Comparison of ENCODE assay signal across 9 cellular contexts in the genomic region with DNA sequence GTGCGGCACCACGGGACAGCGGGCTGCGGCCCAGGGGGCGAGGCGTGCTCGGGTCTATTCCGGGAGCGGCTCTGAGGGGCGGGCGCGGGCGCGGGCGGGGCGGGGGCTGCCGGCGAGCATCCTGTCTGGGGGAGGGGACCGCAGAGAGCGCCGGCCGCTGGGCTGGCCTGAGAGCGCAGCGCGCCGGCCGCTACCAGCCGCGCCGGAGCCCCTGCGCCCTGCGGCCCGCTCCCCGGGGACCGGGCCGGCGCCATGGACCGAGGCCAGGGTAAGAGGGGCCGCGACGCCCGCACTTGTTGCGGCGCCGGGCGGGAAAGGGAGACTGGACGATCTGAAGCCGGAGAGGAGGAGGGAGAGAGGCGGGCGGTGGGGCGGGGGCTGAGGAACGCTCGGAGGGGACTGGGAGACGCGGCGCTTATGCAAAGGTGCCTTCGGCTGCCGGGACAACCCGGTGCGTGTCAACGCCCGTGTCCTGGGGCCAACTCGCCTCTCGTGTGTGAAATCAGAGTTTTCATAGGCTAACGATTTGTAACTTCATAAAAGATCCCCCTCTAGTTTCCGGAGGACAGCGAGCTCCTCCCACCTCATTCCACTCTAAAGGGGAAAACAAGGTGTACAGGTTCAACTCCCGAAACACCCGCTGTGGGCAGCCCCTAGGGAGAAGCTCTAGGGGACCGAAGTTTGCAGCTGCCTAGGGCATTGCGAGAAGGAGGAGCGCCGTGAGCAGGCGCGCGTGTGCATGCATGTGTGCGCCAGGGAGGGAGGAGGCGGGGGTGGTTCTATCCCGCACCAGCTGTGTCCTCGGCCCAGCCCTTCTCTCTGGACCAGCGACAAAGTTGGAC. TPM values are rescaled to one million over a fixed set of nuclear protein-coding genes. Genes with fewer than 3 reads are reported as not detected.
DNase-seq lines count a peak whose midpoint lies in the region; ATAC-seq and TF ChIP-seq lines count a peak whose summit lies in the region.
"Had no signal": no experiment of that assay in that cellular context is flagged by ENCODE, and none has a peak within 500 bp of the region (broad histone marks: within the 10 kb centered on the region; RNA-seq: fewer than 3 reads in every experiment).

Gene AFAP1L1, plus strand, starts transcription at position 143 of the 842 bp plus-strand sequence. Its CDS starts 110 bp downstream, at position 253.

- no peak within 1 kb of the TSS for H3K27ac Mint-ChIP-seq in effector memory CD8-positive, alpha-beta T cell

- CTCF ChIA-PET in HEK293T (lab: Yijun Ruan, JAX): interaction anchor here (1.0 kb wide), 1 partner anchor 134 kb away, joined by 3 read pairs; no protein-coding TSS in a partner anchor

- peaks cover 2 to 8% of the 10 kb centered on the region in 2 donors for H3K9me3 Mint-ChIP-seq in effector memory CD8-positive, alpha-beta T cell

- DNase-seq in HEK293T (ENCODE audit: extremely low spot score): peak; percentile 58
- DNase-seq in effector memory CD8-positive, alpha-beta T cell: no peak
- DNase-seq in stimulated activated CD4-positive, alpha-beta T cell treated with anti-CD3 and anti-CD28 coated beads, Interleukin-4, amount 100 ng/mL, for 24 hours: peak; percentile 11

- H3K36me3 Mint-ChIP-seq in effector memory CD8-positive, alpha-beta T cell (ENCODE audit: insufficient read depth): no peaks in the 10 kb centered on the region

- H3K4me1 Mint-ChIP-seq in effector memory CD8-positive, alpha-beta T cell (ENCODE audit: low read depth in 2 of 2): peaks cover 7 to 11% of the 10 kb centered on the region in 2 donors

- peaks cover 0 to 3% (median 0%) of the 10 kb centered on the region in 4 donors for H3K9me3 ChIP-seq in liver (ENCODE audit: control insufficient read depth in 4 of 4, low read length in 3 of 4)

- no peaks in the 10 kb centered on the region for H3K27me3 ChIP-seq in liver (ENCODE audit: control insufficient read depth in 4 of 4, insufficient read depth in 4 of 4, low read length in 3 of 4)

- POLR2A ChIA-PET in HEK293T (lab: Yijun Ruan, JAX): interaction anchor here (0.8 to 0.9 kb wide), 2 partner anchors 29 to 49 kb away, joined by 3 read pairs; no protein-coding TSS in a partner anchor

- peaks cover 58 to 78% of the 10 kb centered on the region in 2 donors for H3K27me3 Mint-ChIP-seq in effector memory CD8-positive, alpha-beta T cell

- peak within 1 kb of the TSS; percentile 81 to 82 for H3K4me3 Mint-ChIP-seq in effector memory CD8-positive, alpha-beta T cell

- under 1% methylated on average over 81 of the region's 81 CpGs for WGBS in liver

- ATAC-seq in effector memory CD8-positive, alpha-beta T cell (replicated peaks): peak; percentile 46
- ATAC-seq in HG02884 (IDR thresholded peaks at IDR 0.05; ENCODE audit: unreplicated experiment): no peak
- no peak for ATAC-seq in GM18498 (IDR thresholded peaks at IDR 0.05; ENCODE audit: unreplicated experiment)

- H3K9ac ChIP-seq in liver (ENCODE audit: low read depth in 1 of 2, low read length in 2 of 2): peak within 1 kb of the TSS; percentile 50 to 55
- H3K9ac ChIP-seq: KMS-11 had no signal

- no peak for TF ChIP-seq CTCF in C4-2B (conservative IDR thresholded peaks at IDR 0.05)
- no peak for TF ChIP-seq CTCF in VCaP (conservative IDR thresholded peaks at IDR 0.05)
- no peak for TF ChIP-seq CTCF in liver (IDR thresholded peaks at IDR 0.05; ENCODE audit: low read depth, low read length, missing input control)

- peak within 1 kb of the TSS; percentile 53 to 76 (median 72) for H3K4me3 ChIP-seq in liver (ENCODE audit: low read depth in 1 of 3, low read length in 3 of 3)

- H3K27ac ChIP-seq in C4-2B (peak within 1 kb of the TSS; percentile 37), VCaP (peak within 1 kb of the TSS; percentile 65), liver (ENCODE audit: low read depth in 1 of 2, low read length in 2 of 2) (peak within 1 kb of the TSS; percentile 46 to 73)
- H3K27ac ChIP-seq: KMS-11 had no signal

- no peak for TF ChIP-seq RAD21 in liver (IDR thresholded peaks at IDR 0.05)

- no peaks in the 10 kb centered on the region for H3K36me3 ChIP-seq in liver (ENCODE audit: control insufficient read depth in 4 of 4, insufficient read depth in 3 of 4, low read depth in 1 of 4, low read length in 3 of 4)

- peaks cover 0 to 13% (median 7%) of the 10 kb centered on the region in 4 donors for H3K4me1 ChIP-seq in liver (ENCODE audit: control insufficient read depth in 4 of 4, insufficient read depth in 4 of 4, low read length in 3 of 4)

TF ChIP-seq in HEK293T, 16 proteins besides CTCF, POLR2A, EP300 and RAD21:
- peak; percentile 40 for TF ChIP-seq L3MBTL2 (conservative IDR thresholded peaks at IDR 0.05)
- TF ChIP-seq TARDBP (IDR thresholded peaks at IDR 0.05): no peak

TF ChIP-seq in liver, 16 proteins besides CTCF, POLR2A, EP300 and RAD21:
- TF ChIP-seq GABPA (IDR thresholded peaks at IDR 0.05 in 1 of 2, conservative IDR thresholded peaks at IDR 0.05 in 1 of 2): peak in 1 of 2 donors; percentile 26
- TF ChIP-seq, protein P1, sequence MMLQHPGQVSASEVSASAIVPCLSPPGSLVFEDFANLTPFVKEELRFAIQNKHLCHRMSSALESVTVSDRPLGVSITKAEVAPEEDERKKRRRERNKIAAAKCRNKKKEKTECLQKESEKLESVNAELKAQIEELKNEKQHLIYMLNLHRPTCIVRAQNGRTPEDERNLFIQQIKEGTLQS (IDR thresholded peaks at IDR 0.05): no peak
- no peak for TF ChIP-seq TAF1 (conservative IDR thresholded peaks at IDR 0.05)
- TF ChIP-seq, protein P2, sequence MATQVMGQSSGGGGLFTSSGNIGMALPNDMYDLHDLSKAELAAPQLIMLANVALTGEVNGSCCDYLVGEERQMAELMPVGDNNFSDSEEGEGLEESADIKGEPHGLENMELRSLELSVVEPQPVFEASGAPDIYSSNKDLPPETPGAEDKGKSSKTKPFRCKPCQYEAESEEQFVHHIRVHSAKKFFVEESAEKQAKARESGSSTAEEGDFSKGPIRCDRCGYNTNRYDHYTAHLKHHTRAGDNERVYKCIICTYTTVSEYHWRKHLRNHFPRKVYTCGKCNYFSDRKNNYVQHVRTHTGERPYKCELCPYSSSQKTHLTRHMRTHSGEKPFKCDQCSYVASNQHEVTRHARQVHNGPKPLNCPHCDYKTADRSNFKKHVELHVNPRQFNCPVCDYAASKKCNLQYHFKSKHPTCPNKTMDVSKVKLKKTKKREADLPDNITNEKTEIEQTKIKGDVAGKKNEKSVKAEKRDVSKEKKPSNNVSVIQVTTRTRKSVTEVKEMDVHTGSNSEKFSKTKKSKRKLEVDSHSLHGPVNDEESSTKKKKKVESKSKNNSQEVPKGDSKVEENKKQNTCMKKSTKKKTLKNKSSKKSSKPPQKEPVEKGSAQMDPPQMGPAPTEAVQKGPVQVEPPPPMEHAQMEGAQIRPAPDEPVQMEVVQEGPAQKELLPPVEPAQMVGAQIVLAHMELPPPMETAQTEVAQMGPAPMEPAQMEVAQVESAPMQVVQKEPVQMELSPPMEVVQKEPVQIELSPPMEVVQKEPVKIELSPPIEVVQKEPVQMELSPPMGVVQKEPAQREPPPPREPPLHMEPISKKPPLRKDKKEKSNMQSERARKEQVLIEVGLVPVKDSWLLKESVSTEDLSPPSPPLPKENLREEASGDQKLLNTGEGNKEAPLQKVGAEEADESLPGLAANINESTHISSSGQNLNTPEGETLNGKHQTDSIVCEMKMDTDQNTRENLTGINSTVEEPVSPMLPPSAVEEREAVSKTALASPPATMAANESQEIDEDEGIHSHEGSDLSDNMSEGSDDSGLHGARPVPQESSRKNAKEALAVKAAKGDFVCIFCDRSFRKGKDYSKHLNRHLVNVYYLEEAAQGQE (IDR thresholded peaks at IDR 0.05): peak; percentile 44
- TF ChIP-seq EGR1 (IDR thresholded peaks at IDR 0.05; ENCODE audit: low read depth in 2 of 2): no peak
- TF ChIP-seq SP1 (IDR thresholded peaks at IDR 0.05): no peak
- TF ChIP-seq NR2F2 (IDR thresholded peaks at IDR 0.05): no peak

RNA-seq across cellular contexts. Expression of gene AFAP1L1, which starts in this region (rescaled TPM):
- total RNA-seq in liver: 10 to 100 TPM in 1 of 2 donors, 1 to 10 TPM in 1; 5.2 to 11.6 TPM
- polyA plus RNA-seq in liver: 1 to 10 TPM; 2.1 to 2.8 TPM

Comparison
In these comparisons a context has a peak if more than half of its experiments do, and no peak if none do; other contexts are left out.
1. DNase-seq: peak in HEK293T (single experiment) and stimulated activated CD4-positive, alpha-beta T cell treated with anti-CD3 and anti-CD28 coated beads, Interleukin-4, amount 100 ng/mL, for 24 hours (single experiment); none in effector memory CD8-positive, alpha-beta T cell (0 of 3).
2. Peak in every context shown above with its lines, with median percentiles within 50 percentile points of each other: H3K27ac ChIP-seq.